In the genomic region with DNA sequence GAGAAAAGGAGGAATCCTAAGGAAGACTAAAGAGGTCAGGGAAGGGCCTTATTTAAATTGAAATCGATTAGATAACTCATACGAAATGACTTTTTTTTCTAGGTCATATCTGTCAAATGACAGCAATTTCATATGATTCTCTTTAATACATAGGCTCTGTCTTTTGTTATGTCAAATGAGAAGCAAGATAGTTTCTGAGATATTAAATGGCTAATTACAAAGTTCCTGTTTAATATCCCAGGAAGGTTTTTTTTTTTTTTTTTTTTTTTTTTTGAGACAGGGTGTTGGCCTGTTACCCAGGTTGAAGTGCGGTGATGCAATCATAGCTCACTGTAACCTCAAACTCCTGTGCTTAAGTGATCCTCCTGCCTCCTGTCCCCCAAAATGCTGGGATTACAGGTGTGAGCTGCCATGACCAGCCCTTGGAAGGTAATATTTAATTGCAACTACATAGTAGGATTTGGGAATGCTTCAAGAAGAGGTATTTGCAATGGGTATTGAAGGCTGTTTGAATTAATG, we compare ENCODE assay signal across 16 cellular contexts.
"Had no signal": no experiment of that assay in that cellular context is flagged by ENCODE, and none has a peak within 500 bp of the region (broad histone marks: within the 10 kb centered on the region; RNA-seq: fewer than 3 reads in every experiment).

No MANE protein-coding gene starts in this region.

- H3K4me3 ChIP-seq: dorsolateral prefrontal cortex, sigmoid colon, spleen, tibial artery had no signal

- H3K27ac ChIP-seq: epithelial cell of prostate, spleen, tibial artery had no signal

- H3K9me3 ChIP-seq: sigmoid colon, tibial artery had no signal

- H3K27me3 ChIP-seq: dorsolateral prefrontal cortex, sigmoid colon, spleen, tibial artery had no signal

- ATAC-seq: activated CD8-positive, alpha-beta memory T cell treated with anti-CD3 and anti-CD28 coated beads, Interleukin-2, amount 10 ng/mL, durations not matched to agents 7 days and 5 days; naive thymus-derived CD4-positive, alpha-beta T cell; stimulated activated naive B cell treated with anti-CD40 and anti-IgM and Interleukin-4, amounts not matched to agents 10 μg/mL and 1 μg/mL and 100 μg/mL, for 72 hours had no signal

- DNase-seq: activated B cell treated with CpG ODN at 0.5 μM for 24 hours; activated CD4-positive, alpha-beta memory T cell treated with anti-CD3 and anti-CD28 coated beads for 36 hours; activated CD4-positive, alpha-beta T cell treated with anti-CD3 and anti-CD28 coated beads for 4 hours; activated CD8-positive, alpha-beta memory T cell treated with anti-CD3 and anti-CD28 coated beads, Interleukin-2, amount 10 ng/mL, durations not matched to agents 7 days and 5 days; amniotic stem cell; hypothalamus; islet precursor cell; mesenchymal stem cell; naive thymus-derived CD4-positive, alpha-beta T cell; sigmoid colon; spleen; stimulated activated naive B cell treated with anti-CD40 and anti-IgM and Interleukin-4, amounts not matched to agents 10 μg/mL and 1 μg/mL and 100 μg/mL, for 72 hours; SW 1271; tibial artery had no signal

- H3K36me3 ChIP-seq: sigmoid colon, spleen, tibial artery had no signal

- H3K4me1 ChIP-seq: spleen had no signal
